ENCODE assay signal across 17 cellular contexts in genomic region chr20:37352611-37352980, GRCh38.
"Had no signal": no experiment of that assay in that cellular context is flagged by ENCODE, and none has a peak within 500 bp of the region (broad histone marks: within the 10 kb centered on the region; RNA-seq: fewer than 3 reads in every experiment).

No MANE protein-coding gene starts in this region.

- H3K4me2 ChIP-seq: neural progenitor cell had no signal

- H3K4me3 ChIP-seq: cardiac muscle cell, esophagus squamous epithelium, lung, neural progenitor cell, ovary, tibial nerve had no signal

- H3K9me3 ChIP-seq: esophagus squamous epithelium, ovary, tibial nerve had no signal

- H3K9me3 Mint-ChIP-seq: activated naive CD4-positive, alpha-beta T cell treated with anti-CD3 and anti-CD28 coated beads, Interleukin-2, amount 50 U/mL, for 24 hours; activated T-helper 17 cell treated with anti-CD3 and anti-CD28 coated beads, Interleukin-2, amount 50 U/mL, for 72 hours; mesothelial cell of epicardium; neural progenitor cell; stimulated activated effector memory CD8-positive, alpha-beta T cell treated with anti-CD3 and anti-CD28 coated beads, Interleukin-12 subunit alpha, Interleukin-12 subunit beta, amount 100 ng/mL, for 72 hours; T-helper 2 cell treated with Interferon-gamma antibody and Interleukin-4, amounts not matched to agents 5 μg/mL and 100 μg/mL, for 36 hours had no signal

- H2AFZ ChIP-seq: neural progenitor cell had no signal

- DNase-seq: activated T-cell treated with anti-CD3 and anti-CD28 coated beads for 4 hours, esophagus squamous epithelium, foreskin fibroblast, head of caudate nucleus had no signal

- H3K27me3 Mint-ChIP-seq: activated naive CD4-positive, alpha-beta T cell treated with anti-CD3 and anti-CD28 coated beads, Interleukin-2, amount 50 U/mL, for 24 hours; activated T-helper 17 cell treated with anti-CD3 and anti-CD28 coated beads, Interleukin-2, amount 50 U/mL, for 72 hours had no signal

- ATAC-seq: activated T-helper 17 cell treated with anti-CD3 and anti-CD28 coated beads, Interleukin-2, amount 50 U/mL, for 72 hours; left colon; stimulated activated effector memory CD8-positive, alpha-beta T cell treated with anti-CD3 and anti-CD28 coated beads, Interleukin-12 subunit alpha, Interleukin-12 subunit beta, amount 100 ng/mL, for 72 hours had no signal

- FAIRE-seq: colon, endothelial cell of umbilical vein had no signal

- H3K4me3 Mint-ChIP-seq: activated naive CD4-positive, alpha-beta T cell treated with anti-CD3 and anti-CD28 coated beads, Interleukin-2, amount 50 U/mL, for 24 hours; activated T-helper 17 cell treated with anti-CD3 and anti-CD28 coated beads, Interleukin-2, amount 50 U/mL, for 72 hours; mesothelial cell of epicardium; neural progenitor cell; stimulated activated effector memory CD8-positive, alpha-beta T cell treated with anti-CD3 and anti-CD28 coated beads, Interleukin-12 subunit alpha, Interleukin-12 subunit beta, amount 100 ng/mL, for 72 hours; T-helper 2 cell treated with Interferon-gamma antibody and Interleukin-4, amounts not matched to agents 5 μg/mL and 100 μg/mL, for 36 hours had no signal

- H3K4me1 Mint-ChIP-seq: activated T-helper 17 cell treated with anti-CD3 and anti-CD28 coated beads, Interleukin-2, amount 50 U/mL, for 72 hours had no signal

- H3K36me3 ChIP-seq: cardiac muscle cell, neural progenitor cell, ovary had no signal

- H3K4me1 ChIP-seq: neural progenitor cell had no signal

- H3K27ac Mint-ChIP-seq: activated naive CD4-positive, alpha-beta T cell treated with anti-CD3 and anti-CD28 coated beads, Interleukin-2, amount 50 U/mL, for 24 hours; activated T-helper 17 cell treated with anti-CD3 and anti-CD28 coated beads, Interleukin-2, amount 50 U/mL, for 72 hours; mesothelial cell of epicardium; stimulated activated effector memory CD8-positive, alpha-beta T cell treated with anti-CD3 and anti-CD28 coated beads, Interleukin-12 subunit alpha, Interleukin-12 subunit beta, amount 100 ng/mL, for 72 hours; T-helper 2 cell treated with Interferon-gamma antibody and Interleukin-4, amounts not matched to agents 5 μg/mL and 100 μg/mL, for 36 hours had no signal

- H3K27me3 ChIP-seq: cardiac muscle cell, esophagus squamous epithelium, neural progenitor cell, ovary, tibial nerve had no signal

- H3K36me3 Mint-ChIP-seq: activated naive CD4-positive, alpha-beta T cell treated with anti-CD3 and anti-CD28 coated beads, Interleukin-2, amount 50 U/mL, for 24 hours had no signal

- H3K27ac ChIP-seq: cardiac muscle cell, esophagus squamous epithelium, neural progenitor cell, ovary, tibial nerve had no signal

- H3K9ac ChIP-seq: neural progenitor cell had no signal
